1 cellular context compared by ENCODE assay signal in the genomic region with DNA sequence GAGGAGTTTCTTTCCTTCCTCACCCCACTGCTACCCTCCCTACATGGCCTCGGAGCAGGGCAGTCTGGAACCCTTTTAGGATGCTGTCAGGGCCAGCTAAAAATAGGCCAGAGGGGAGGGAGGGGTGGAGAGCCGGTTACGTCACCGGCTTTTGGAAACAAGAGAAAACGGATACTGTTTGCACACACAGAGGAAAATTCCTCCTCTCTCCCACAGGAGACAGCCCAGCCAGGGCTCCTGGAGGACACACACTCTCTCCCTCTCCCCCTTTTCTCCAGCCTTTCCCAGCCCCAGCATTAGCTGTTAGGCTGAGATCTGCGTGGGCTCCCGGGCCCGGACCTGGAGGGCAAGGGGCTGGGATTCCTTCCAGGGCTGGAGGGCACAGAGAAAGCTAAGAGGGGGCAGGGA.
TF ChIP-seq lines count a peak whose summit lies in the region.

No MANE protein-coding gene starts in this region.

TF ChIP-seq in H1, 55 proteins besides CTCF, POLR2A, EP300 and RAD21 (continued from another document):
- TF ChIP-seq, protein P1, sequence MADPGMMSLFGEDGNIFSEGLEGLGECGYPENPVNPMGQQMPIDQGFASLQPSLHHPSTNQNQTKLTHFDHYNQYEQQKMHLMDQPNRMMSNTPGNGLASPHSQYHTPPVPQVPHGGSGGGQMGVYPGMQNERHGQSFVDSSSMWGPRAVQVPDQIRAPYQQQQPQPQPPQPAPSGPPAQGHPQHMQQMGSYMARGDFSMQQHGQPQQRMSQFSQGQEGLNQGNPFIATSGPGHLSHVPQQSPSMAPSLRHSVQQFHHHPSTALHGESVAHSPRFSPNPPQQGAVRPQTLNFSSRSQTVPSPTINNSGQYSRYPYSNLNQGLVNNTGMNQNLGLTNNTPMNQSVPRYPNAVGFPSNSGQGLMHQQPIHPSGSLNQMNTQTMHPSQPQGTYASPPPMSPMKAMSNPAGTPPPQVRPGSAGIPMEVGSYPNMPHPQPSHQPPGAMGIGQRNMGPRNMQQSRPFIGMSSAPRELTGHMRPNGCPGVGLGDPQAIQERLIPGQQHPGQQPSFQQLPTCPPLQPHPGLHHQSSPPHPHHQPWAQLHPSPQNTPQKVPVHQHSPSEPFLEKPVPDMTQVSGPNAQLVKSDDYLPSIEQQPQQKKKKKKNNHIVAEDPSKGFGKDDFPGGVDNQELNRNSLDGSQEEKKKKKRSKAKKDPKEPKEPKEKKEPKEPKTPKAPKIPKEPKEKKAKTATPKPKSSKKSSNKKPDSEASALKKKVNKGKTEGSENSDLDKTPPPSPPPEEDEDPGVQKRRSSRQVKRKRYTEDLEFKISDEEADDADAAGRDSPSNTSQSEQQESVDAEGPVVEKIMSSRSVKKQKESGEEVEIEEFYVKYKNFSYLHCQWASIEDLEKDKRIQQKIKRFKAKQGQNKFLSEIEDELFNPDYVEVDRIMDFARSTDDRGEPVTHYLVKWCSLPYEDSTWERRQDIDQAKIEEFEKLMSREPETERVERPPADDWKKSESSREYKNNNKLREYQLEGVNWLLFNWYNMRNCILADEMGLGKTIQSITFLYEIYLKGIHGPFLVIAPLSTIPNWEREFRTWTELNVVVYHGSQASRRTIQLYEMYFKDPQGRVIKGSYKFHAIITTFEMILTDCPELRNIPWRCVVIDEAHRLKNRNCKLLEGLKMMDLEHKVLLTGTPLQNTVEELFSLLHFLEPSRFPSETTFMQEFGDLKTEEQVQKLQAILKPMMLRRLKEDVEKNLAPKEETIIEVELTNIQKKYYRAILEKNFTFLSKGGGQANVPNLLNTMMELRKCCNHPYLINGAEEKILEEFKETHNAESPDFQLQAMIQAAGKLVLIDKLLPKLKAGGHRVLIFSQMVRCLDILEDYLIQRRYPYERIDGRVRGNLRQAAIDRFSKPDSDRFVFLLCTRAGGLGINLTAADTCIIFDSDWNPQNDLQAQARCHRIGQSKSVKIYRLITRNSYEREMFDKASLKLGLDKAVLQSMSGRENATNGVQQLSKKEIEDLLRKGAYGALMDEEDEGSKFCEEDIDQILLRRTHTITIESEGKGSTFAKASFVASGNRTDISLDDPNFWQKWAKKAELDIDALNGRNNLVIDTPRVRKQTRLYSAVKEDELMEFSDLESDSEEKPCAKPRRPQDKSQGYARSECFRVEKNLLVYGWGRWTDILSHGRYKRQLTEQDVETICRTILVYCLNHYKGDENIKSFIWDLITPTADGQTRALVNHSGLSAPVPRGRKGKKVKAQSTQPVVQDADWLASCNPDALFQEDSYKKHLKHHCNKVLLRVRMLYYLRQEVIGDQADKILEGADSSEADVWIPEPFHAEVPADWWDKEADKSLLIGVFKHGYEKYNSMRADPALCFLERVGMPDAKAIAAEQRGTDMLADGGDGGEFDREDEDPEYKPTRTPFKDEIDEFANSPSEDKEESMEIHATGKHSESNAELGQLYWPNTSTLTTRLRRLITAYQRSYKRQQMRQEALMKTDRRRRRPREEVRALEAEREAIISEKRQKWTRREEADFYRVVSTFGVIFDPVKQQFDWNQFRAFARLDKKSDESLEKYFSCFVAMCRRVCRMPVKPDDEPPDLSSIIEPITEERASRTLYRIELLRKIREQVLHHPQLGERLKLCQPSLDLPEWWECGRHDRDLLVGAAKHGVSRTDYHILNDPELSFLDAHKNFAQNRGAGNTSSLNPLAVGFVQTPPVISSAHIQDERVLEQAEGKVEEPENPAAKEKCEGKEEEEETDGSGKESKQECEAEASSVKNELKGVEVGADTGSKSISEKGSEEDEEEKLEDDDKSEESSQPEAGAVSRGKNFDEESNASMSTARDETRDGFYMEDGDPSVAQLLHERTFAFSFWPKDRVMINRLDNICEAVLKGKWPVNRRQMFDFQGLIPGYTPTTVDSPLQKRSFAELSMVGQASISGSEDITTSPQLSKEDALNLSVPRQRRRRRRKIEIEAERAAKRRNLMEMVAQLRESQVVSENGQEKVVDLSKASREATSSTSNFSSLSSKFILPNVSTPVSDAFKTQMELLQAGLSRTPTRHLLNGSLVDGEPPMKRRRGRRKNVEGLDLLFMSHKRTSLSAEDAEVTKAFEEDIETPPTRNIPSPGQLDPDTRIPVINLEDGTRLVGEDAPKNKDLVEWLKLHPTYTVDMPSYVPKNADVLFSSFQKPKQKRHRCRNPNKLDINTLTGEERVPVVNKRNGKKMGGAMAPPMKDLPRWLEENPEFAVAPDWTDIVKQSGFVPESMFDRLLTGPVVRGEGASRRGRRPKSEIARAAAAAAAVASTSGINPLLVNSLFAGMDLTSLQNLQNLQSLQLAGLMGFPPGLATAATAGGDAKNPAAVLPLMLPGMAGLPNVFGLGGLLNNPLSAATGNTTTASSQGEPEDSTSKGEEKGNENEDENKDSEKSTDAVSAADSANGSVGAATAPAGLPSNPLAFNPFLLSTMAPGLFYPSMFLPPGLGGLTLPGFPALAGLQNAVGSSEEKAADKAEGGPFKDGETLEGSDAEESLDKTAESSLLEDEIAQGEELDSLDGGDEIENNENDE (IDR thresholded peaks at IDR 0.05; ENCODE audit: insufficient replicate concordance, low read length): no peak
- TF ChIP-seq HDAC6 (IDR thresholded peaks at IDR 0.05; ENCODE audit: low read depth, low read length) (no peak), JUN (IDR thresholded peaks at IDR 0.05; ENCODE audit: low read depth, low read length) (no peak), SUZ12 (IDR thresholded peaks at IDR 0.05; ENCODE audit: low read length) (no peak), BCL11A (IDR thresholded peaks at IDR 0.05; ENCODE audit: low read depth in 2 of 2, low read length in 2 of 2) (no peak), RNF2 (IDR thresholded peaks at IDR 0.05; ENCODE audit: borderline replicate concordance, low read depth, low read length, missing control alignments, poor library complexity, severe bottlenecking) (no peak), KDM1A (IDR thresholded peaks at IDR 0.05; ENCODE audit: borderline replicate concordance, low read length) (no peak), HDAC2 (IDR thresholded peaks at IDR 0.05; ENCODE audit: borderline replicate concordance in 1 of 2, low read depth in 2 of 2, low read length in 2 of 2) (no peak), CBX8 (IDR thresholded peaks at IDR 0.05; ENCODE audit: borderline replicate concordance, low read depth, low read length) (no peak), PHF8 (conservative IDR thresholded peaks at IDR 0.05; ENCODE audit: low read depth, low read length) (no peak), NRF1 (IDR thresholded peaks at IDR 0.05; ENCODE audit: low read depth, low read length) (no peak), SRF (IDR thresholded peaks at IDR 0.05; ENCODE audit: low read depth, low read length) (no peak), POLR2AphosphoS5 (IDR thresholded peaks at IDR 0.05; ENCODE audit: low read depth, low read length) (no peak), GABPA (IDR thresholded peaks at IDR 0.05; ENCODE audit: borderline replicate concordance, insufficient read depth, low read length) (no peak), FOSL1 (IDR thresholded peaks at IDR 0.05; ENCODE audit: insufficient read depth, low read depth, low read length) (no peak), SIRT6 (IDR thresholded peaks at IDR 0.05; ENCODE audit: low read length) (no peak), SP2 (IDR thresholded peaks at IDR 0.05; ENCODE audit: low read length) (no peak)
- TF ChIP-seq, protein P2, sequence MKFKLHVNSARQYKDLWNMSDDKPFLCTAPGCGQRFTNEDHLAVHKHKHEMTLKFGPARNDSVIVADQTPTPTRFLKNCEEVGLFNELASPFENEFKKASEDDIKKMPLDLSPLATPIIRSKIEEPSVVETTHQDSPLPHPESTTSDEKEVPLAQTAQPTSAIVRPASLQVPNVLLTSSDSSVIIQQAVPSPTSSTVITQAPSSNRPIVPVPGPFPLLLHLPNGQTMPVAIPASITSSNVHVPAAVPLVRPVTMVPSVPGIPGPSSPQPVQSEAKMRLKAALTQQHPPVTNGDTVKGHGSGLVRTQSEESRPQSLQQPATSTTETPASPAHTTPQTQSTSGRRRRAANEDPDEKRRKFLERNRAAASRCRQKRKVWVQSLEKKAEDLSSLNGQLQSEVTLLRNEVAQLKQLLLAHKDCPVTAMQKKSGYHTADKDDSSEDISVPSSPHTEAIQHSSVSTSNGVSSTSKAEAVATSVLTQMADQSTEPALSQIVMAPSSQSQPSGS (IDR thresholded peaks at IDR 0.05; ENCODE audit: low read length): no peak
